In genomic region chr1:185317034-185317885, GRCh38 we compare ENCODE assay signal across 7 cellular contexts. TPM values are rescaled to one million over a fixed set of nuclear protein-coding genes. Genes with fewer than 3 reads are reported as not detected.
DNase-seq lines count a peak whose midpoint lies in the region; ATAC-seq, FAIRE-seq and TF ChIP-seq lines count a peak whose summit lies in the region.

TSS of gene IVNS1ABP (minus strand) at chr1:185317243. CDS start at chr1:185309493, 7,750 bp downstream.

- peak; percentile 97 for TF ChIP-seq POLR2A in GM18505 (IDR thresholded peaks at IDR 0.05; ENCODE audit: borderline replicate concordance, extremely low read depth, insufficient read depth, insufficient read length)

- peaks cover 19% of the 10 kb centered on the region for H3K4me1 ChIP-seq in astrocyte (ENCODE audit: insufficient read depth, low read length)

- H3K27ac ChIP-seq in astrocyte (ENCODE audit: low read depth, low read length): peak within 1 kb of the TSS; percentile 94

- peaks cover 47% of the 10 kb centered on the region for H3K79me2 ChIP-seq in astrocyte (ENCODE audit: insufficient read depth, low read length)

- peak; percentile 88 to 90 for DNase-seq in NCI-H1930 (lab: John Stamatoyannopoulos, UW)
- DNase-seq in T-helper 2 cell treated with Interferon-gamma antibody and Interleukin-4, amounts not matched to agents 5 μg/mL and 100 μg/mL, for 36 hours (ENCODE audit: low spot score): peak; percentile 93
- peak; percentile 80 for DNase-seq in astrocyte (ENCODE audit: low read depth)
- peak; percentile 95 for DNase-seq in hepatic stellate cell (ENCODE audit: low spot score)
- peak; percentile 82 for DNase-seq in renal cortical epithelial cell (ENCODE audit: low read depth)

- no peaks in the 10 kb centered on the region for H3K27me3 Mint-ChIP-seq in T-helper 2 cell treated with Interferon-gamma antibody and Interleukin-4, amounts not matched to agents 5 μg/mL and 100 μg/mL, for 36 hours (ENCODE audit: low read depth)
- H3K27me3 Mint-ChIP-seq in astrocyte (ENCODE audit: low read depth, unreplicated experiment): no peaks in the 10 kb centered on the region

- no peaks in the 10 kb centered on the region for H3K27me3 ChIP-seq in astrocyte (ENCODE audit: insufficient read depth, low read length)

- peaks cover 42% of the 10 kb centered on the region for H3K36me3 Mint-ChIP-seq in T-helper 2 cell treated with Interferon-gamma antibody and Interleukin-4, amounts not matched to agents 5 μg/mL and 100 μg/mL, for 36 hours (ENCODE audit: low read depth)
- peaks cover 5% of the 10 kb centered on the region for H3K36me3 Mint-ChIP-seq in astrocyte (ENCODE audit: low read depth, unreplicated experiment)

- H3K4me1 Mint-ChIP-seq in T-helper 2 cell treated with Interferon-gamma antibody and Interleukin-4, amounts not matched to agents 5 μg/mL and 100 μg/mL, for 36 hours (ENCODE audit: low read depth): peaks cover 49% of the 10 kb centered on the region
- peaks cover 16% of the 10 kb centered on the region for H3K4me1 Mint-ChIP-seq in astrocyte (ENCODE audit: low read depth, unreplicated experiment)

- peak within 1 kb of the TSS; percentile 82 for H3K4me2 ChIP-seq in astrocyte (ENCODE audit: low read length)

- H4K20me1 ChIP-seq in astrocyte (ENCODE audit: insufficient read depth, low read length): peaks cover 37% of the 10 kb centered on the region

- H3K36me3 ChIP-seq in astrocyte (ENCODE audit: insufficient read depth, low read length): no peaks in the 10 kb centered on the region

- no peak for FAIRE-seq in astrocyte (lab: Jason Lieb, UNC)

- peak within 1 kb of the TSS; percentile 85 for H3K4me3 ChIP-seq in astrocyte (ENCODE audit: insufficient read depth, low read depth, low read length)

- H2AFZ ChIP-seq in astrocyte (ENCODE audit: low read depth, low read length): peak within 1 kb of the TSS; percentile 91

- no peaks in the 10 kb centered on the region for H3K9me3 ChIP-seq in astrocyte (ENCODE audit: insufficient read depth, low read depth, low read length)

- peak within 1 kb of the TSS; percentile 98 for H3K9ac ChIP-seq in astrocyte (ENCODE audit: low read length)

- peak within 1 kb of the TSS; percentile 97 for H3K27ac Mint-ChIP-seq in T-helper 2 cell treated with Interferon-gamma antibody and Interleukin-4, amounts not matched to agents 5 μg/mL and 100 μg/mL, for 36 hours
- H3K27ac Mint-ChIP-seq in astrocyte (ENCODE audit: unreplicated experiment): peak within 1 kb of the TSS; percentile 95

- ATAC-seq in GM18505 (IDR thresholded peaks at IDR 0.05; ENCODE audit: unreplicated experiment): peak; percentile 73
- ATAC-seq in HG02973 (IDR thresholded peaks at IDR 0.05; ENCODE audit: unreplicated experiment): peak; percentile 61

- peaks cover 7% of the 10 kb centered on the region for H3K9me3 Mint-ChIP-seq in T-helper 2 cell treated with Interferon-gamma antibody and Interleukin-4, amounts not matched to agents 5 μg/mL and 100 μg/mL, for 36 hours
- H3K9me3 Mint-ChIP-seq in astrocyte (ENCODE audit: unreplicated experiment): peaks cover 1% of the 10 kb centered on the region

- no peak for TF ChIP-seq CTCF in astrocyte (IDR thresholded peaks at IDR 0.05; ENCODE audit: insufficient read depth, low read depth, low read length)

- H3K4me3 Mint-ChIP-seq in T-helper 2 cell treated with Interferon-gamma antibody and Interleukin-4, amounts not matched to agents 5 μg/mL and 100 μg/mL, for 36 hours: peak within 1 kb of the TSS; percentile 99
- peak within 1 kb of the TSS; percentile 93 for H3K4me3 Mint-ChIP-seq in astrocyte (ENCODE audit: unreplicated experiment)

RNA-seq across cellular contexts. Expression of gene IVNS1ABP, which starts in this region (rescaled TPM):
- 94.0 and 107 TPM in 2 replicates for total RNA-seq in astrocyte
- 130 and 565 TPM in 2 replicates for total RNA-seq in renal cortical epithelial cell

Comparison
In these comparisons a context has a peak if more than half of its experiments do, and no peak if none do; other contexts are left out.
1. Peak in every context shown above with its lines: DNase-seq, ATAC-seq, H3K4me3 ChIP-seq and H3K27ac ChIP-seq.